In genomic region chr12:45644521-45644920, GRCh38 we compare ENCODE assay signal across 9 cellular contexts.
DNase-seq lines count a peak whose midpoint lies in the region; ATAC-seq and TF ChIP-seq lines count a peak whose summit lies in the region.
"Had no signal": no experiment of that assay in that cellular context is flagged by ENCODE, and none has a peak within 500 bp of the region (broad histone marks: within the 10 kb centered on the region; RNA-seq: fewer than 3 reads in every experiment).

No MANE protein-coding gene starts in this region.

- DNase-seq in activated T-cell treated with anti-CD3 and anti-CD28 coated beads, Interleukin-2, amount 50 U/mL, for 72 hours = no peak
- DNase-seq in activated T-cell treated with anti-CD3 and anti-CD28 coated beads, Interleukin-2, amount 50 U/mL, for 48 hours = no peak
- peak; percentile 85 for DNase-seq in NOMO-1 treated with dmso at 0.1 percent for 144 hours (lab: John Stamatoyannopoulos, UW; ENCODE audit: unreplicated experiment)
- DNase-seq in endothelial cell (ENCODE audit: low spot score) = no peak
- DNase-seq in stimulated activated naive CD8-positive, alpha-beta T cell treated with anti-CD3 and anti-CD28 coated beads, Interleukin-15, Interleukin-2, amounts not matched to agents 100 U/mL and 50 U/mL, for 24 hours = no peak
- no peak for DNase-seq in NCI-H748 (lab: John Stamatoyannopoulos, UW; ENCODE audit: unreplicated experiment)
- DNase-seq in NCI-H526 (lab: John Stamatoyannopoulos, UW) = no peak
- no peak for DNase-seq in iPS-NIHi7 (ENCODE audit: extremely low spot score)
- DNase-seq: BE2C had no signal

- H3K4me1 Mint-ChIP-seq in activated T-cell treated with anti-CD3 and anti-CD28 coated beads, Interleukin-2, amount 50 U/mL, for 72 hours (ENCODE audit: low read depth) = peaks cover 9% of the 10 kb centered on the region
- H3K4me1 Mint-ChIP-seq in endothelial cell (ENCODE audit: unreplicated experiment) = peaks cover 17% of the 10 kb centered on the region

- no peak overlapping the region for H3K27ac Mint-ChIP-seq in activated T-cell treated with anti-CD3 and anti-CD28 coated beads, Interleukin-2, amount 50 U/mL, for 72 hours
- H3K27ac Mint-ChIP-seq in endothelial cell (ENCODE audit: unreplicated experiment) = peak overlapping the region; percentile 44

- peaks cover 11% of the 10 kb centered on the region for H3K27me3 Mint-ChIP-seq in activated T-cell treated with anti-CD3 and anti-CD28 coated beads, Interleukin-2, amount 50 U/mL, for 72 hours (ENCODE audit: low read depth)
- H3K27me3 Mint-ChIP-seq in endothelial cell (ENCODE audit: unreplicated experiment) = peaks cover 3% of the 10 kb centered on the region

- ATAC-seq in activated T-cell treated with anti-CD3 and anti-CD28 coated beads, Interleukin-2, amount 50 U/mL, for 72 hours (replicated peaks in 1 of 2) = no peak
- peak; percentile 46 for ATAC-seq in stimulated activated naive CD8-positive, alpha-beta T cell treated with anti-CD3 and anti-CD28 coated beads, Interleukin-15, Interleukin-2, amounts not matched to agents 100 U/mL and 50 U/mL, for 24 hours

- TF ChIP-seq CTCF in endothelial cell (IDR thresholded peaks at IDR 0.05; ENCODE audit: unreplicated experiment) = no peak

- H3K36me3 Mint-ChIP-seq in activated T-cell treated with anti-CD3 and anti-CD28 coated beads, Interleukin-2, amount 50 U/mL, for 72 hours (ENCODE audit: insufficient read depth in 2 of 2) = no peaks in the 10 kb centered on the region
- no peaks in the 10 kb centered on the region for H3K36me3 Mint-ChIP-seq in endothelial cell (ENCODE audit: low read depth, unreplicated experiment)

- peak overlapping the region; percentile 3 to 27 for H3K4me3 Mint-ChIP-seq in activated T-cell treated with anti-CD3 and anti-CD28 coated beads, Interleukin-2, amount 50 U/mL, for 72 hours
- no peak overlapping the region for H3K4me3 Mint-ChIP-seq in endothelial cell (ENCODE audit: unreplicated experiment)

- H3K9me3 Mint-ChIP-seq in activated T-cell treated with anti-CD3 and anti-CD28 coated beads, Interleukin-2, amount 50 U/mL, for 72 hours = no peaks in the 10 kb centered on the region
- H3K9me3 Mint-ChIP-seq in endothelial cell (ENCODE audit: unreplicated experiment) = no peaks in the 10 kb centered on the region
